9 cellular contexts compared by ENCODE assay signal in the genomic region with DNA sequence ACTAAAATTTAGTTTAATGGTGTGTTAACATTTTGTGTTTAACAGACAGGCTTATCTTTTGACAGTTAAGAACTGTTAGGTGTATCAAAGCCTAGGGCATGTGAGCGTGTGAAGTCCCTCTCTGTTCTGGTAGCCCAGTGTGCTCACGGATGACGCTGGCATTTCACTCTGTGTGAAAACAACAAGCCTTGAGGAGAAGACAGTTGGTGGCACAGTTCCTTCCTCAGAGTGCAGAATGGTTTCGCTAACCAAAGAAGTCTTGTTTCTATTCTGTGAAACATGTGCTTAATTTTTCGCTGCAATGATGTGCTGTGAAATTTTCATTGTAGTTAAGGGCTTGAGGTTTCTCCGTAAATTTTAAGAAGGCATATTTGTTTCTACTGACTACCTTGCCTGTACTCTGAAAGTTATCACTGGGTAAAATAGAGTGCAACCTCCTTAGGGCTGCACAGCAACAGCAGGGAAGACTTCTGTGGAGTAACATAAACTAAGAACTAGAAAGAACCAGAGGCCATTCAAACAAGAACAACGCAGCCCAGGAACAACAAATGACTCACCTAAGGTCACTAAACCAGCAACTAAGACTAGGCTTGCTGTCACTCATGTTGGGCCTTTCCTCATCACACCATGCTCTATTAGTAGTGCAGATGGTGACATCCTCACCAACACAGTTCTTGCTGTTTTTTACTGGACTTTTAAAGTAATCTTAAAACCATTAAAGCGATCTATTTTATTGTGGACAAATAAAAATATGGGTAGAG.
DNase-seq lines count a peak whose midpoint lies in the region; ATAC-seq lines count a peak whose summit lies in the region.
"Had no signal": no experiment of that assay in that cellular context is flagged by ENCODE, and none has a peak within 500 bp of the region (broad histone marks: within the 10 kb centered on the region; RNA-seq: fewer than 3 reads in every experiment).

No MANE protein-coding gene starts in this region.

- ATAC-seq in HG03457 (IDR thresholded peaks at IDR 0.05; ENCODE audit: unreplicated experiment) = peak; percentile 48
- peak; percentile 86 for ATAC-seq in effector memory CD8-positive, alpha-beta T cell (replicated peaks)

- peak overlapping the region in 1 of 2 donors; percentile 46 for H3K4me3 Mint-ChIP-seq in effector memory CD8-positive, alpha-beta T cell

- H3K4me1 Mint-ChIP-seq in effector memory CD8-positive, alpha-beta T cell (ENCODE audit: low read depth in 2 of 2) = peaks cover 16 to 39% of the 10 kb centered on the region in 2 donors

- no peaks in the 10 kb centered on the region for H3K9me3 Mint-ChIP-seq in effector memory CD8-positive, alpha-beta T cell

- peak overlapping the region; percentile 44 to 73 for H3K27ac Mint-ChIP-seq in effector memory CD8-positive, alpha-beta T cell

- H3K27me3 Mint-ChIP-seq in effector memory CD8-positive, alpha-beta T cell = no peaks in the 10 kb centered on the region

- peaks cover 38% of the 10 kb centered on the region for H3K36me3 Mint-ChIP-seq in effector memory CD8-positive, alpha-beta T cell (ENCODE audit: insufficient read depth)

- peak; percentile 11 to 29 for DNase-seq in stimulated activated CD8-positive, alpha-beta memory T cell treated with anti-CD3 and anti-CD28 coated beads, Interleukin-7, amount 100 ng/mL, for 4 hours (ENCODE audit: low read depth in 2 of 2)
- no peak for DNase-seq in stimulated activated CD8-positive, alpha-beta memory T cell treated with anti-CD3 and anti-CD28 coated beads, Interleukin-4, amount 100 ng/mL, for 48 hours
- peak in 2 of 3 experiments; percentile 22 to 41 for DNase-seq in effector memory CD8-positive, alpha-beta T cell
- DNase-seq in islet precursor cell (no peak), SKM-1 treated with dmso at 0.1 percent for 144 hours (lab: John Stamatoyannopoulos, UW; ENCODE audit: unreplicated experiment) (no peak), UCSD-AML1 (lab: John Stamatoyannopoulos, UW; ENCODE audit: unreplicated experiment) (no peak), cerebellar cortex (ENCODE audit: low spot score) (no peak)
- DNase-seq: NCI-H226 had no signal

Comparison
In these comparisons a context has a peak if more than half of its experiments do, and no peak if none do; other contexts are left out.
1. DNase-seq: peak in stimulated activated CD8-positive, alpha-beta memory T cell treated with anti-CD3 and anti-CD28 coated beads, Interleukin-7, amount 100 ng/mL, for 4 hours (2 of 2) and effector memory CD8-positive, alpha-beta T cell (2 of 3); none in stimulated activated CD8-positive, alpha-beta memory T cell treated with anti-CD3 and anti-CD28 coated beads, Interleukin-4, amount 100 ng/mL, for 48 hours (single experiment), islet precursor cell (single experiment), SKM-1 treated with dmso at 0.1 percent for 144 hours (single experiment), UCSD-AML1 (single experiment) and cerebellar cortex (single experiment).